ENCODE assay signal across 1 cellular context in genomic region chr10:84279876-84280475, GRCh38.
TF ChIP-seq lines count a peak whose summit lies in the region.

No MANE protein-coding gene starts in this region.

TF ChIP-seq in H1, 55 proteins besides CTCF, POLR2A, EP300 and RAD21:
- 0 out of 2 replicates have a peak, but pooled peaks have one; percentile 42 for TF ChIP-seq YY1 (IDR thresholded peaks at IDR 0.05; ENCODE audit: low read depth, low read length)
